In genomic region chr14:104932676-104933631, GRCh38 we compare ENCODE assay signal across 8 cellular contexts. TPM values are rescaled to one million over a fixed set of nuclear protein-coding genes. Genes with fewer than 3 reads are reported as not detected.
DNase-seq lines count a peak whose midpoint lies in the region; ATAC-seq and TF ChIP-seq lines count a peak whose summit lies in the region.

No MANE protein-coding gene starts in this region.

- peak overlapping the region; percentile 75 to 76 for H3K4me3 Mint-ChIP-seq in activated T-cell treated with anti-CD3 and anti-CD28 coated beads, Interleukin-2, amount 50 U/mL, for 72 hours
- H3K4me3 Mint-ChIP-seq in natural killer cell = peak overlapping the region; percentile 85
- peak overlapping the region; percentile 81 for H3K4me3 Mint-ChIP-seq in stimulated activated memory B cell treated with anti-CD40 and anti-IgM and Interleukin-4, amounts not matched to agents 10 μg/mL and 1 μg/mL and 100 μg/mL, for 72 hours

- no peaks in the 10 kb centered on the region for H3K36me3 Mint-ChIP-seq in activated T-cell treated with anti-CD3 and anti-CD28 coated beads, Interleukin-2, amount 50 U/mL, for 72 hours (ENCODE audit: insufficient read depth in 2 of 2)
- H3K36me3 Mint-ChIP-seq in natural killer cell = no peaks in the 10 kb centered on the region
- peaks cover 10% of the 10 kb centered on the region for H3K36me3 Mint-ChIP-seq in stimulated activated memory B cell treated with anti-CD40 and anti-IgM and Interleukin-4, amounts not matched to agents 10 μg/mL and 1 μg/mL and 100 μg/mL, for 72 hours

- no peaks in the 10 kb centered on the region for H3K4me1 ChIP-seq in HUES48 (ENCODE audit: control insufficient read depth, insufficient read depth, low read length)
- no peaks in the 10 kb centered on the region for H3K4me1 ChIP-seq in Panc1 (ENCODE audit: control insufficient read depth, insufficient read depth, low read length)

- POLR2A ChIA-PET in Panc1 (lab: Charles Lee) = interaction anchor here (0.6 kb wide), 1 partner anchor 49 kb away, joined by 3 read pairs; no protein-coding TSS in a partner anchor

- peak; percentile 74 for DNase-seq in GM12865 (ENCODE audit: low read depth)
- DNase-seq in Panc1 (ENCODE audit: low read depth, low spot score) = peak; percentile 15
- peak; percentile 87 to 92 for DNase-seq in activated T-cell treated with anti-CD3 and anti-CD28 coated beads, Interleukin-2, amount 50 U/mL, for 72 hours
- peak; percentile 76 for DNase-seq in fibroblast of mammary gland (ENCODE audit: low read depth)
- DNase-seq in natural killer cell = peak; percentile 81
- no peak for DNase-seq in NK-92 (lab: John Stamatoyannopoulos, UW; ENCODE audit: unreplicated experiment)

- no TSS peak for BruUV-seq in Panc1 (replicated peaks; lab: Mats Ljungman, UMichigan)

- H3K9me3 ChIP-seq in HUES48 (ENCODE audit: control insufficient read depth, insufficient read depth, low read length) = no peaks in the 10 kb centered on the region
- no peaks in the 10 kb centered on the region for H3K9me3 ChIP-seq in Panc1 (ENCODE audit: control insufficient read depth, insufficient read depth, low read depth, low read length)

- no peak overlapping the region for H3K27ac Mint-ChIP-seq in activated T-cell treated with anti-CD3 and anti-CD28 coated beads, Interleukin-2, amount 50 U/mL, for 72 hours
- H3K27ac Mint-ChIP-seq in natural killer cell = peak overlapping the region in 1 of 2 donors; percentile 59
- peak overlapping the region; percentile 74 for H3K27ac Mint-ChIP-seq in stimulated activated memory B cell treated with anti-CD40 and anti-IgM and Interleukin-4, amounts not matched to agents 10 μg/mL and 1 μg/mL and 100 μg/mL, for 72 hours

- H3K4me3 ChIP-seq in GM12865 (ENCODE audit: low read depth, low read length) (no peak overlapping the region), HUES48 (ENCODE audit: low read depth, low read length) (peak overlapping the region; percentile 55), Panc1 (ENCODE audit: low read depth in 2 of 2, low read length in 2 of 2) (peak overlapping the region; percentile 44 to 50), fibroblast of mammary gland (ENCODE audit: control insufficient read depth, low read depth, low read length) (peak overlapping the region; percentile 35)

- no peaks in the 10 kb centered on the region for H3K9me3 Mint-ChIP-seq in activated T-cell treated with anti-CD3 and anti-CD28 coated beads, Interleukin-2, amount 50 U/mL, for 72 hours
- H3K9me3 Mint-ChIP-seq in natural killer cell = no peaks in the 10 kb centered on the region
- H3K9me3 Mint-ChIP-seq in stimulated activated memory B cell treated with anti-CD40 and anti-IgM and Interleukin-4, amounts not matched to agents 10 μg/mL and 1 μg/mL and 100 μg/mL, for 72 hours = no peaks in the 10 kb centered on the region

- CTCF ChIA-PET in Panc1 (lab: Charles Lee) = interaction anchor here (1.0 kb wide), 1 partner anchor 14 kb away, joined by 3 read pairs; no protein-coding TSS in a partner anchor

- intact Hi-C loops in Panc1 (cut with micrococcal nuclease; ENCODE audit: unreplicated experiment) = no loop called here
- intact Hi-C loops in natural killer cell (cut with micrococcal nuclease) = loop anchor here (2.0 kb wide), 1 partner anchor 112 kb away; no protein-coding TSS in a partner anchor

- no peaks in the 10 kb centered on the region for H3K36me3 ChIP-seq in HUES48 (ENCODE audit: control insufficient read depth, insufficient read depth, low read length)
- no peaks in the 10 kb centered on the region for H3K36me3 ChIP-seq in Panc1 (ENCODE audit: control insufficient read depth, insufficient read depth, low read length)

- H3K27me3 Mint-ChIP-seq in activated T-cell treated with anti-CD3 and anti-CD28 coated beads, Interleukin-2, amount 50 U/mL, for 72 hours (ENCODE audit: low read depth) = peaks cover 19% of the 10 kb centered on the region
- peaks cover 9 to 12% of the 10 kb centered on the region in 2 donors for H3K27me3 Mint-ChIP-seq in natural killer cell (ENCODE audit: low read depth in 2 of 2)
- peaks cover 8% of the 10 kb centered on the region for H3K27me3 Mint-ChIP-seq in stimulated activated memory B cell treated with anti-CD40 and anti-IgM and Interleukin-4, amounts not matched to agents 10 μg/mL and 1 μg/mL and 100 μg/mL, for 72 hours

- H3K9ac ChIP-seq in HUES48 (ENCODE audit: low read depth, low read length) = no peak overlapping the region

- H3K27me3 ChIP-seq in HUES48 (ENCODE audit: control insufficient read depth, insufficient read depth, low read length) = peaks cover 73% of the 10 kb centered on the region
- H3K27me3 ChIP-seq in Panc1 (ENCODE audit: control insufficient read depth, insufficient read depth, low read length) = no peaks in the 10 kb centered on the region

- no peak overlapping the region for H3K27ac ChIP-seq in HUES48 (ENCODE audit: low read depth, low read length)
- H3K27ac ChIP-seq in Panc1 (ENCODE audit: low read length) = no peak overlapping the region

- peak; percentile 78 for TF ChIP-seq CTCF in GM12865 (IDR thresholded peaks at IDR 0.05; ENCODE audit: insufficient read depth, low read depth, low read length, missing control alignments)
- TF ChIP-seq CTCF in Panc1 (IDR thresholded peaks at IDR 0.05) = peak; percentile 81
- peak; percentile 48 for TF ChIP-seq CTCF in fibroblast of mammary gland (conservative IDR thresholded peaks at IDR 0.05; ENCODE audit: control insufficient read depth, insufficient read depth, low read depth, low read length)
- TF ChIP-seq CTCF in natural killer cell (IDR thresholded peaks at IDR 0.05) = peak; percentile 65

- H3K4me1 Mint-ChIP-seq in activated T-cell treated with anti-CD3 and anti-CD28 coated beads, Interleukin-2, amount 50 U/mL, for 72 hours (ENCODE audit: low read depth) = peaks cover 5% of the 10 kb centered on the region
- peaks cover 0 to 5% of the 10 kb centered on the region in 2 donors for H3K4me1 Mint-ChIP-seq in natural killer cell
- H3K4me1 Mint-ChIP-seq in stimulated activated memory B cell treated with anti-CD40 and anti-IgM and Interleukin-4, amounts not matched to agents 10 μg/mL and 1 μg/mL and 100 μg/mL, for 72 hours = peaks cover 35% of the 10 kb centered on the region

- ATAC-seq in Panc1 = peak; percentile 76
- ATAC-seq in activated T-cell treated with anti-CD3 and anti-CD28 coated beads, Interleukin-2, amount 50 U/mL, for 72 hours (replicated peaks in 1 of 2) = peak; percentile 89 to 93
- peak; percentile 85 to 98 (median 94) for ATAC-seq in natural killer cell
- ATAC-seq in stimulated activated memory B cell treated with anti-CD40 and anti-IgM and Interleukin-4, amounts not matched to agents 10 μg/mL and 1 μg/mL and 100 μg/mL, for 72 hours = peak; percentile 78

- in situ Hi-C loops in Panc1 (cut with HindIII; ENCODE audit: low pct_unique_long_range_greater_than_20kb, low sequenced_read_pairs) = no loop called here

RNA-seq across cellular contexts. Expression of gene PLD4, which starts 8.3 kb away (rescaled TPM):
- 0.15 TPM for total RNA-seq in Panc1 (2021; ENCODE audit: unreplicated experiment)
- polyA plus RNA-seq in Panc1 (2012; ENCODE audit: insufficient read length) = not detected
- under 1 TPM in 1 of 2 donors, not detected in 1; 0.30 TPM for total RNA-seq in activated T-cell treated with anti-CD3 and anti-CD28 coated beads, Interleukin-2, amount 50 U/mL, for 72 hours
- total RNA-seq in natural killer cell = 1 to 10 TPM; 1.7 to 7.2 (median 2.9) TPM

RNA-seq across cellular contexts. Expression of gene AHNAK2, which starts 45.2 kb away (rescaled TPM):
- total RNA-seq in Panc1 (2021; ENCODE audit: unreplicated experiment) = 223 TPM
- polyA plus RNA-seq in Panc1 (2012; ENCODE audit: insufficient read length) = 148 TPM
- total RNA-seq in activated T-cell treated with anti-CD3 and anti-CD28 coated beads, Interleukin-2, amount 50 U/mL, for 72 hours = under 1 TPM in 1 of 2 donors, not detected in 1; 0.05 TPM
- under 1 TPM in 1 of 3 donors, not detected in 2; 0.05 TPM for total RNA-seq in natural killer cell

RNA-seq across cellular contexts. Expression of gene CLBA1, which starts 52.6 kb away (rescaled TPM):
- total RNA-seq in Panc1 (2021; ENCODE audit: unreplicated experiment) = 13.8 TPM
- polyA plus RNA-seq in Panc1 (2012; ENCODE audit: insufficient read length) = 11.9 TPM
- total RNA-seq in activated T-cell treated with anti-CD3 and anti-CD28 coated beads, Interleukin-2, amount 50 U/mL, for 72 hours = under 1 TPM; 0.79 to 0.93 TPM
- total RNA-seq in natural killer cell = 1 to 10 TPM; 1.2 to 1.8 (median 1.3) TPM

Comparison
In these comparisons a context has a peak if more than half of its experiments do, and no peak if none do; other contexts are left out.
1. RNA of gene AHNAK2, which starts 45.2 kb away (total RNA-seq): 223 TPM in Panc1 (single experiment); 0.05 TPM in activated T-cell treated with anti-CD3 and anti-CD28 coated beads, Interleukin-2, amount 50 U/mL, for 72 hours and 0.05 TPM in natural killer cell; every median in the first group is over 100 times any median in the second.
2. Peak in every context shown above with its lines, with median percentiles within 50 percentile points of each other: CTCF ChIP-seq, ATAC-seq and H3K4me3 Mint-ChIP-seq.